ENCODE assay signal across 1 cellular context in genomic region chr15:63600001-63600645, GRCh38.
TF ChIP-seq lines count a peak whose summit lies in the region.

No MANE protein-coding gene starts in this region.

TF ChIP-seq in HepG2, 621 proteins besides CTCF, POLR2A, EP300 and RAD21 (continued from another document and continues in another):
- TF ChIP-seq ATF6 (CRISPR knock-in tag; conservative IDR thresholded peaks at IDR 0.05) (no peak), GLI4 (CRISPR knock-in tag; IDR thresholded peaks at IDR 0.05; ENCODE audit: borderline replicate concordance) (no peak), ZNF879 (CRISPR knock-in tag; IDR thresholded peaks at IDR 0.05) (0 out of 2 replicates have a peak, but pooled peaks have one; percentile 70), ZNF619 (CRISPR knock-in tag; IDR thresholded peaks at IDR 0.05) (no peak), ZNF691 (CRISPR knock-in tag; IDR thresholded peaks at IDR 0.05; ENCODE audit: borderline replicate concordance, low read depth) (no peak), CENPT (CRISPR knock-in tag; IDR thresholded peaks at IDR 0.05; ENCODE audit: low read depth) (no peak), PBX2 (CRISPR knock-in tag; IDR thresholded peaks at IDR 0.05) (no peak), STAG1 (CRISPR knock-in tag; IDR thresholded peaks at IDR 0.05) (no peak), TBX2 (CRISPR knock-in tag; IDR thresholded peaks at IDR 0.05; ENCODE audit: borderline replicate concordance) (no peak), RNF219 (CRISPR knock-in tag; IDR thresholded peaks at IDR 0.05) (no peak), SIN3A (IDR thresholded peaks at IDR 0.05; ENCODE audit: borderline replicate concordance, low read depth, low read length) (no peak), ZNF20 (CRISPR knock-in tag; IDR thresholded peaks at IDR 0.05) (no peak), ZNF143 (CRISPR knock-in tag; IDR thresholded peaks at IDR 0.05) (no peak), SCMH1 (CRISPR knock-in tag; IDR thresholded peaks at IDR 0.05; ENCODE audit: borderline replicate concordance) (no peak), ZNF772 (CRISPR knock-in tag; IDR thresholded peaks at IDR 0.05) (peak; percentile 31; the same call in 1 of the 2 replicates), TRIM24 (CRISPR knock-in tag; IDR thresholded peaks at IDR 0.05) (no peak), E2F1 (CRISPR knock-in tag; IDR thresholded peaks at IDR 0.05) (no peak), FOXM1 (CRISPR knock-in tag; IDR thresholded peaks at IDR 0.05) (no peak), ARID3A (IDR thresholded peaks at IDR 0.05; ENCODE audit: low read depth, low read length) (no peak), ADNP (CRISPR knock-in tag; IDR thresholded peaks at IDR 0.05) (no peak), PCBP2 (optimal IDR thresholded peaks at IDR 0.05; ENCODE audit: low read depth, low read length, poor library complexity, severe bottlenecking) (no peak), ZNF326 (CRISPR knock-in tag; IDR thresholded peaks at IDR 0.05; ENCODE audit: borderline replicate concordance) (no peak), NAIF1 (CRISPR knock-in tag; IDR thresholded peaks at IDR 0.05; ENCODE audit: borderline replicate concordance) (peak; percentile 89; the same call in 1 of the 2 replicates), CHCHD3 (CRISPR knock-in tag; IDR thresholded peaks at IDR 0.05) (no peak), ZHX1 (CRISPR knock-in tag; IDR thresholded peaks at IDR 0.05; ENCODE audit: low read depth) (no peak), ZIK1 (CRISPR knock-in tag; IDR thresholded peaks at IDR 0.05; ENCODE audit: borderline replicate concordance, low read depth) (no peak; the same call in 1 of the 2 replicates), ATF7-NPFF (CRISPR knock-in tag; IDR thresholded peaks at IDR 0.05; ENCODE audit: low read depth) (no peak), KMT2A (CRISPR knock-in tag; IDR thresholded peaks at IDR 0.05) (0 out of 2 replicates have a peak, but pooled peaks have one; percentile 13), ZGPAT (CRISPR knock-in tag; IDR thresholded peaks at IDR 0.05) (no peak), AGO1 (IDR thresholded peaks at IDR 0.05; ENCODE audit: low read depth, low read length, poor library complexity, severe bottlenecking) (no peak), SMAD9 (CRISPR knock-in tag; IDR thresholded peaks at IDR 0.05) (0 out of 2 replicates have a peak, but pooled peaks have one; percentile 15), MAZ (IDR thresholded peaks at IDR 0.05; ENCODE audit: borderline replicate concordance, low read depth, low read length) (no peak), MAZ (CRISPR knock-in tag; IDR thresholded peaks at IDR 0.05; ENCODE audit: low read depth) (no peak), ZNF841 (CRISPR knock-in tag; IDR thresholded peaks at IDR 0.05; ENCODE audit: borderline replicate concordance) (no peak), ATRX (CRISPR knock-in tag; IDR thresholded peaks at IDR 0.05; ENCODE audit: borderline replicate concordance) (no peak), ZNF362 (CRISPR knock-in tag; IDR thresholded peaks at IDR 0.05; ENCODE audit: borderline replicate concordance) (no peak), AFF4 (CRISPR knock-in tag; IDR thresholded peaks at IDR 0.05) (no peak), RAD51 (IDR thresholded peaks at IDR 0.05; ENCODE audit: borderline replicate concordance) (no peak)
